Comparison of ENCODE assay signal across 35 cellular contexts in the genomic region with DNA sequence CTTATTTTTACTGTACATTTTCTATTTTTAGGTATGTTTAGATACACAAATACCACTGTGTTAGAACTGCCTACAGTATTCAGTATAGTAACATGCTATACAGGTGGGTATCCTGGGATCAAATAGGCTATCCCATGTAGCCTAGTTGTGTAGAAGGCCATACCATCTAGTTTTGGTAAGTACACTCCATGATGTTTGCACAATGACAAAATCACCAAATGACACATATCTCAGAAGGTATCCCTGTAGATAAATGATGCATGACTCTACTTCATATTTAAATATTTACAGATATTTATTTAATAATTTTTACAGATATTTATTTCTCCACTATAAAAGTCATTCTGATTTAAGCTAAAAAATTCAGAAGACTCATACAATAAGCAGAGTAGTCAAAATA.
"Had no signal": no experiment of that assay in that cellular context is flagged by ENCODE, and none has a peak within 500 bp of the region (broad histone marks: within the 10 kb centered on the region; RNA-seq: fewer than 3 reads in every experiment).

No MANE protein-coding gene starts in this region.

- DNase-seq: Karpas-422, Kasumi-1, MG63, MM.1S, MV-4-11, NCI-H1048, NCI-H1092, NCI-H1092 treated with DMSO at 0.1 percent for 48 hours, NCI-H1105, NCI-H1105 treated with DMSO at 0.1 percent for 48 hours, NCI-H1417 treated with DMSO at 0.1 percent for 48 hours, NCI-H1436, NCI-H1436 treated with DMSO at 0.1 percent for 48 hours, NCI-H146, NCI-H1694, NCI-H1694 treated with DMSO at 0.1 percent for 48 hours, NCI-H187, NCI-H187 treated with DMSO at 0.1 percent for 48 hours, NCI-H1930, NCI-H2029, NCI-H2029 treated with DMSO at 0.1 percent for 48 hours, NCI-H2081, NCI-H2081 treated with DMSO at 0.1 percent for 48 hours, NCI-H2107, NCI-H2171, NCI-H2171 treated with DMSO at 0.1 percent for 48 hours, NCI-H2227 treated with DMSO at 0.1 percent for 48 hours, NCI-H226, NCI-H345, NCI-H446, NCI-H446 treated with DMSO at 0.1 percent for 48 hours, NCI-H510A, NCI-H510A treated with DMSO at 0.1 percent for 48 hours, NCI-H524, NCI-H524 treated with DMSO at 0.1 percent for 48 hours had no signal

- H3K36me3 ChIP-seq: MG63 had no signal

- H3K9me3 ChIP-seq: MG63 had no signal

- H3K27me3 ChIP-seq: MG63 had no signal

- H3K4me3 ChIP-seq: MG63 had no signal
